In the genomic region with DNA sequence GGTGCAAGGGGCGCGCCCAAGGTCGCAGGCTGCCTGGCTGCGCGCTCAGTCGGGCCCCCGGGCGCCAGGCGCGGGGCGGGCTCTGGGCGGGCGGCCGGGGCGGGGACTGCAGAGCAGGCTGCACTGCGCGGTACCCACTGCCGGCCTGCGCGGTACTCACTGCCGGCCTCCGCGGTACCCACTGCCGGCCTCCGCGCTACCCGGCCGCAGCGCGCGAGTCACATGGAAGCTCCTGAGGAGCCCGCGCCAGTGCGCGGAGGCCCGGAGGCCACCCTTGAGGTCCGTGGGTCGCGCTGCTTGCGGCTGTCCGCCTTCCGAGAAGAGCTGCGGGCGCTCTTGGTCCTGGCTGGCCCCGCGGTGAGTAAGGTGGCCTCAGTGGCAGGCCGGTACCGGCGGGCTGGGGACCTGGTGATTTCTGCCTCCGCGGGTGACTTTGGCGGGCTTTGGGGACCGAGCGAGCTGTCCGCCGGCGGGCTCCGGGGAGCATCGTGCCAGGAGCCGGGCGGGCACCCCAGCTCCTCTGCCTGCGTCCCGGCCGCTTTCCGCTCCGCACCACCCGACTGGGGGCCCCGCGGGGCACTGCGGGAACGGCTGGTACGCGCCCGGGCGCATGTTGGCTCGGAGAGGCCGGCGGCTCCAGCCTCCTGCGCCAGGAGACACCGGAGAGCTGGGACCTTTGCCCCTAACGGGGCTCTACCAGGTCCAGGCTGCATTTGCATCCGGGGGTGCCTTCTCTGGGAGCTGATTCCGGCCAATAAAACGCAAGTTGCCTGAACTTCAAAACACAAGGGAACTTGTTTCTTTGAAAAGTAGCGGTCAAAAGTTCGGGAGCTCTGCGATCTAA, we compare ENCODE assay signal across 8 cellular contexts. TPM values are rescaled to one million over a fixed set of nuclear protein-coding genes. Genes with fewer than 3 reads are reported as not detected.
DNase-seq lines count a peak whose midpoint lies in the region; ATAC-seq, FAIRE-seq and TF ChIP-seq lines count a peak whose summit lies in the region.

SLC47A1 (plus strand) TSS at position 137 of the 844 bp plus-strand sequence; CDS start at position 223, 86 bp downstream.

- no peaks in the 10 kb centered on the region for H3K79me2 ChIP-seq in astrocyte (ENCODE audit: insufficient read depth, low read length)
- no peaks in the 10 kb centered on the region for H3K79me2 ChIP-seq in smooth muscle cell (ENCODE audit: low read depth)

- H3K27me3 ChIP-seq in CD4-positive, CD25-positive, alpha-beta regulatory T cell (ENCODE audit: control insufficient read depth, insufficient read depth, low read length), result peaks cover 11% of the 10 kb centered on the region
- H3K27me3 ChIP-seq in astrocyte (ENCODE audit: insufficient read depth, low read length) (peaks cover 55% of the 10 kb centered on the region), smooth muscle cell (ENCODE audit: low read depth) (peaks cover 37% of the 10 kb centered on the region)

- H3K9me3 ChIP-seq in CD4-positive, CD25-positive, alpha-beta regulatory T cell (ENCODE audit: control insufficient read depth in 2 of 2, low read length in 2 of 2), result no peaks in the 10 kb centered on the region
- H3K9me3 ChIP-seq in astrocyte (ENCODE audit: insufficient read depth, low read depth, low read length), result peaks cover 3% of the 10 kb centered on the region
- H3K9me3 ChIP-seq in smooth muscle cell (replicated peaks; ENCODE audit: low read depth), result no peaks in the 10 kb centered on the region

- DNase-seq in CD4-positive, CD25-positive, alpha-beta regulatory T cell, result peak in 1 of 3 donors; percentile 9
- DNase-seq in astrocyte (ENCODE audit: low read depth), result no peak
- peak; percentile 65 for DNase-seq in iPS-NIHi7 (ENCODE audit: extremely low spot score)
- no peak for DNase-seq in smooth muscle cell (lab: John Stamatoyannopoulos, UW; ENCODE audit: unreplicated experiment)
- DNase-seq in SK-N-DZ (ENCODE audit: low spot score), result no peak
- no peak for DNase-seq in SKM-1 treated with dmso at 0.1 percent for 144 hours (lab: John Stamatoyannopoulos, UW; ENCODE audit: unreplicated experiment)

- TF ChIP-seq CTCF in astrocyte (IDR thresholded peaks at IDR 0.05; ENCODE audit: insufficient read depth, low read depth, low read length) (no peak), smooth muscle cell (IDR thresholded peaks at IDR 0.05; ENCODE audit: borderline replicate concordance, insufficient read depth, poor library complexity, severe bottlenecking) (no peak)

- no peak within 1 kb of the TSS for H3K27ac Mint-ChIP-seq in CD4-positive, CD25-positive, alpha-beta regulatory T cell
- H3K27ac Mint-ChIP-seq in IgD-negative memory B cell (no peak within 1 kb of the TSS), astrocyte (ENCODE audit: unreplicated experiment) (no peak within 1 kb of the TSS)

- peaks cover 10% of the 10 kb centered on the region for H3K4me1 ChIP-seq in CD4-positive, CD25-positive, alpha-beta regulatory T cell (ENCODE audit: control insufficient read depth, insufficient read depth, low read length, poor library complexity, severe bottlenecking)
- H3K4me1 ChIP-seq in astrocyte (ENCODE audit: insufficient read depth, low read length), result peaks cover 8% of the 10 kb centered on the region
- H3K4me1 ChIP-seq in smooth muscle cell (ENCODE audit: low read depth), result no peaks in the 10 kb centered on the region

- H3K4me3 ChIP-seq in CD4-positive, CD25-positive, alpha-beta regulatory T cell (ENCODE audit: low read depth, low read length), result no peak within 1 kb of the TSS
- H3K4me3 ChIP-seq in astrocyte (ENCODE audit: insufficient read depth, low read depth, low read length) (peak within 1 kb of the TSS; percentile 37), smooth muscle cell (peak within 1 kb of the TSS; percentile 62)

- H3K36me3 Mint-ChIP-seq in CD4-positive, CD25-positive, alpha-beta regulatory T cell, result no peaks in the 10 kb centered on the region
- no peaks in the 10 kb centered on the region for H3K36me3 Mint-ChIP-seq in IgD-negative memory B cell
- H3K36me3 Mint-ChIP-seq in astrocyte (ENCODE audit: low read depth, unreplicated experiment), result no peaks in the 10 kb centered on the region

- no peak for FAIRE-seq in astrocyte (lab: Jason Lieb, UNC)

- 2% methylated on average over 53 of the region's 87 CpGs for WGBS in smooth muscle cell (ENCODE audit: low lambda C conversion rate)

- ATAC-seq in CD4-positive, CD25-positive, alpha-beta regulatory T cell (ENCODE audit: low read depth in 2 of 2), result peak; percentile 37 to 62
- no peak for ATAC-seq in HG03159 (IDR thresholded peaks at IDR 0.05; ENCODE audit: unreplicated experiment)

- H3F3A ChIP-seq in smooth muscle cell (ENCODE audit: low read depth), result no peaks in the 10 kb centered on the region

- peaks cover 0 to 22% (median 6%) of the 10 kb centered on the region in 4 donors for H3K4me1 Mint-ChIP-seq in CD4-positive, CD25-positive, alpha-beta regulatory T cell
- peaks cover 0 to 8% (median 6%) of the 10 kb centered on the region in 3 donors for H3K4me1 Mint-ChIP-seq in IgD-negative memory B cell
- H3K4me1 Mint-ChIP-seq in astrocyte (ENCODE audit: low read depth, unreplicated experiment), result peaks cover 4% of the 10 kb centered on the region

- H3K4me2 ChIP-seq in astrocyte (ENCODE audit: low read length), result peak within 1 kb of the TSS; percentile 78
- peak within 1 kb of the TSS; percentile 92 for H3K4me2 ChIP-seq in smooth muscle cell

- no peaks in the 10 kb centered on the region for H3K9me3 Mint-ChIP-seq in CD4-positive, CD25-positive, alpha-beta regulatory T cell
- H3K9me3 Mint-ChIP-seq in IgD-negative memory B cell, result no peaks in the 10 kb centered on the region
- peaks cover 1% of the 10 kb centered on the region for H3K9me3 Mint-ChIP-seq in astrocyte (ENCODE audit: unreplicated experiment)

- H4K20me1 ChIP-seq in astrocyte (ENCODE audit: insufficient read depth, low read length), result no peaks in the 10 kb centered on the region
- no peaks in the 10 kb centered on the region for H4K20me1 ChIP-seq in smooth muscle cell (ENCODE audit: low read depth)

- H3K36me3 ChIP-seq in CD4-positive, CD25-positive, alpha-beta regulatory T cell (ENCODE audit: control insufficient read depth, insufficient read depth, low read length), result no peaks in the 10 kb centered on the region
- no peaks in the 10 kb centered on the region for H3K36me3 ChIP-seq in astrocyte (ENCODE audit: insufficient read depth, low read length)
- H3K36me3 ChIP-seq in smooth muscle cell (ENCODE audit: low read depth), result no peaks in the 10 kb centered on the region

- H3K27ac ChIP-seq in CD4-positive, CD25-positive, alpha-beta regulatory T cell (ENCODE audit: insufficient read depth, low read length, poor library complexity, severe bottlenecking), result no peak within 1 kb of the TSS
- H3K27ac ChIP-seq in astrocyte (ENCODE audit: low read depth, low read length), result no peak within 1 kb of the TSS
- H3K27ac ChIP-seq in smooth muscle cell (ENCODE audit: low read depth), result no peak within 1 kb of the TSS

- peak within 1 kb of the TSS in 3 of 4 donors; percentile 56 to 81 (median 72) for H3K4me3 Mint-ChIP-seq in CD4-positive, CD25-positive, alpha-beta regulatory T cell
- H3K4me3 Mint-ChIP-seq in IgD-negative memory B cell (peak within 1 kb of the TSS; percentile 54 to 90 (median 63)), astrocyte (ENCODE audit: unreplicated experiment) (peak within 1 kb of the TSS; percentile 73)

- H3K9ac ChIP-seq in astrocyte (ENCODE audit: low read length) (no peak within 1 kb of the TSS), smooth muscle cell (ENCODE audit: low read depth) (no peak within 1 kb of the TSS)

- H3K27me3 Mint-ChIP-seq in CD4-positive, CD25-positive, alpha-beta regulatory T cell, result peaks cover 42% of the 10 kb centered on the region
- H3K27me3 Mint-ChIP-seq in IgD-negative memory B cell (peaks cover 28% of the 10 kb centered on the region), astrocyte (ENCODE audit: low read depth, unreplicated experiment) (peaks cover 62% of the 10 kb centered on the region)

- H2AFZ ChIP-seq in astrocyte (ENCODE audit: low read depth, low read length), result peak within 1 kb of the TSS; percentile 34
- peak within 1 kb of the TSS; percentile 54 for H2AFZ ChIP-seq in smooth muscle cell (ENCODE audit: low read depth)

RNA-seq across cellular contexts. Expression of gene SLC47A1, which starts in this region (rescaled TPM):
- not detected for total RNA-seq in CD4-positive, CD25-positive, alpha-beta regulatory T cell
- polyA plus RNA-seq in CD4-positive, CD25-positive, alpha-beta regulatory T cell, result 1 to 10 TPM in 1 of 4 donors, not detected in 3; 1.0 TPM
- polyA plus RNA-seq in IgD-negative memory B cell (not detected), smooth muscle cell (0.39 TPM in 1 of 2 replicates, not detected in the other)
- total RNA-seq in astrocyte (0.17 and 0.75 TPM in 2 replicates), smooth muscle cell (2.5 and 3.0 TPM in 2 replicates)
- not detected in 2 replicates for polyA plus RNA-seq in SK-N-DZ (2014; cell fraction: cytosol; rRNA removed)
- polyA plus RNA-seq in SK-N-DZ (2014; cell fraction: nucleus; rRNA removed), result not detected in 2 replicates
